1 cellular context compared by ENCODE assay signal in genomic region chr6:105992315-105992961, GRCh38.
TF ChIP-seq lines count a peak whose summit lies in the region.

No MANE protein-coding gene starts in this region.

TF ChIP-seq in HepG2, 621 proteins besides CTCF, POLR2A, EP300 and RAD21 (continued from another document and continues in another):
- TF ChIP-seq, protein P1, sequence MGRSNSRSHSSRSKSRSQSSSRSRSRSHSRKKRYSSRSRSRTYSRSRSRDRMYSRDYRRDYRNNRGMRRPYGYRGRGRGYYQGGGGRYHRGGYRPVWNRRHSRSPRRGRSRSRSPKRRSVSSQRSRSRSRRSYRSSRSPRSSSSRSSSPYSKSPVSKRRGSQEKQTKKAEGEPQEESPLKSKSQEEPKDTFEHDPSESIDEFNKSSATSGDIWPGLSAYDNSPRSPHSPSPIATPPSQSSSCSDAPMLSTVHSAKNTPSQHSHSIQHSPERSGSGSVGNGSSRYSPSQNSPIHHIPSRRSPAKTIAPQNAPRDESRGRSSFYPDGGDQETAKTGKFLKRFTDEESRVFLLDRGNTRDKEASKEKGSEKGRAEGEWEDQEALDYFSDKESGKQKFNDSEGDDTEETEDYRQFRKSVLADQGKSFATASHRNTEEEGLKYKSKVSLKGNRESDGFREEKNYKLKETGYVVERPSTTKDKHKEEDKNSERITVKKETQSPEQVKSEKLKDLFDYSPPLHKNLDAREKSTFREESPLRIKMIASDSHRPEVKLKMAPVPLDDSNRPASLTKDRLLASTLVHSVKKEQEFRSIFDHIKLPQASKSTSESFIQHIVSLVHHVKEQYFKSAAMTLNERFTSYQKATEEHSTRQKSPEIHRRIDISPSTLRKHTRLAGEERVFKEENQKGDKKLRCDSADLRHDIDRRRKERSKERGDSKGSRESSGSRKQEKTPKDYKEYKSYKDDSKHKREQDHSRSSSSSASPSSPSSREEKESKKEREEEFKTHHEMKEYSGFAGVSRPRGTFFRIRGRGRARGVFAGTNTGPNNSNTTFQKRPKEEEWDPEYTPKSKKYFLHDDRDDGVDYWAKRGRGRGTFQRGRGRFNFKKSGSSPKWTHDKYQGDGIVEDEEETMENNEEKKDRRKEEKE (IDR thresholded peaks at IDR 0.05): no peak
- TF ChIP-seq SNAPC2 (CRISPR knock-in tag; IDR thresholded peaks at IDR 0.05): no peak
- TF ChIP-seq, protein P2, sequence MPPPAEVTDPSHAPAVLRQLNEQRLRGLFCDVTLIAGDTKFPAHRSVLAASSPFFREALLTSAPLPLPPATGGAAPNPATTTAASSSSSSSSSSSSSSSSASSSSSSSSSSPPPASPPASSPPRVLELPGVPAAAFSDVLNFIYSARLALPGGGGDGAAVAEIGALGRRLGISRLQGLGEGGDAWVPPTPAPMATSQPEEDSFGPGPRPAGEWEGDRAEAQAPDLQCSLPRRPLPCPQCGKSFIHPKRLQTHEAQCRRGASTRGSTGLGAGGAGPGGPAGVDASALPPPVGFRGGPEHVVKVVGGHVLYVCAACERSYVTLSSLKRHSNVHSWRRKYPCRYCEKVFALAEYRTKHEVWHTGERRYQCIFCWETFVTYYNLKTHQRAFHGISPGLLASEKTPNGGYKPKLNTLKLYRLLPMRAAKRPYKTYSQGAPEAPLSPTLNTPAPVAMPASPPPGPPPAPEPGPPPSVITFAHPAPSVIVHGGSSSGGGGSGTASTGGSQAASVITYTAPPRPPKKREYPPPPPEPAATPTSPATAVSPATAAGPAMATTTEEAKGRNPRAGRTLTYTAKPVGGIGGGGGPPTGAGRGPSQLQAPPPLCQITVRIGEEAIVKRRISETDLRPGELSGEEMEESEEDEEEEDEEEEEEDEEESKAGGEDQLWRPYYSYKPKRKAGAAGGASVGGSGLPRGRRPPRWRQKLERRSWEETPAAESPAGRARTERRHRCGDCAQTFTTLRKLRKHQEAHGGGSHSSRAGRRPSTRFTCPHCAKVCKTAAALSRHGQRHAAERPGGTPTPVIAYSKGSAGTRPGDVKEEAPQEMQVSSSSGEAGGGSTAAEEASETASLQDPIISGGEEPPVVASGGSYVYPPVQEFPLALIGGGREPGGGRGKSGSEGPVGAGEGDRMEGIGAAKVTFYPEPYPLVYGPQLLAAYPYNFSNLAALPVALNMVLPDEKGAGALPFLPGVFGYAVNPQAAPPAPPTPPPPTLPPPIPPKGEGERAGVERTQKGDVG (CRISPR knock-in tag; IDR thresholded peaks at IDR 0.05; ENCODE audit: borderline replicate concordance): peak; percentile 60; the same call in 1 of the 2 replicates
- no peak for TF ChIP-seq POLR2AphosphoS2 (IDR thresholded peaks at IDR 0.05; ENCODE audit: low read depth, low read length)
- TF ChIP-seq ZNF282 (IDR thresholded peaks at IDR 0.05; ENCODE audit: partially characterized antibody): no peak
- TF ChIP-seq, protein P3, sequence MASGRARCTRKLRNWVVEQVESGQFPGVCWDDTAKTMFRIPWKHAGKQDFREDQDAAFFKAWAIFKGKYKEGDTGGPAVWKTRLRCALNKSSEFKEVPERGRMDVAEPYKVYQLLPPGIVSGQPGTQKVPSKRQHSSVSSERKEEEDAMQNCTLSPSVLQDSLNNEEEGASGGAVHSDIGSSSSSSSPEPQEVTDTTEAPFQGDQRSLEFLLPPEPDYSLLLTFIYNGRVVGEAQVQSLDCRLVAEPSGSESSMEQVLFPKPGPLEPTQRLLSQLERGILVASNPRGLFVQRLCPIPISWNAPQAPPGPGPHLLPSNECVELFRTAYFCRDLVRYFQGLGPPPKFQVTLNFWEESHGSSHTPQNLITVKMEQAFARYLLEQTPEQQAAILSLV (CRISPR knock-in tag; IDR thresholded peaks at IDR 0.05; ENCODE audit: borderline replicate concordance): no peak
- TF ChIP-seq ZBTB7A (CRISPR knock-in tag; IDR thresholded peaks at IDR 0.05): 0 out of 2 replicates have a peak, but pooled peaks have one; percentile 31
- no peak for TF ChIP-seq ZKSCAN8 (CRISPR knock-in tag; IDR thresholded peaks at IDR 0.05; ENCODE audit: borderline replicate concordance)
- no peak for TF ChIP-seq YY1 (IDR thresholded peaks at IDR 0.05; ENCODE audit: insufficient read depth, insufficient replicate concordance, low read depth, low read length)
- TF ChIP-seq TBL1XR1 (IDR thresholded peaks at IDR 0.05; ENCODE audit: borderline replicate concordance, low read length, partially characterized antibody): no peak
- TF ChIP-seq, protein P4, sequence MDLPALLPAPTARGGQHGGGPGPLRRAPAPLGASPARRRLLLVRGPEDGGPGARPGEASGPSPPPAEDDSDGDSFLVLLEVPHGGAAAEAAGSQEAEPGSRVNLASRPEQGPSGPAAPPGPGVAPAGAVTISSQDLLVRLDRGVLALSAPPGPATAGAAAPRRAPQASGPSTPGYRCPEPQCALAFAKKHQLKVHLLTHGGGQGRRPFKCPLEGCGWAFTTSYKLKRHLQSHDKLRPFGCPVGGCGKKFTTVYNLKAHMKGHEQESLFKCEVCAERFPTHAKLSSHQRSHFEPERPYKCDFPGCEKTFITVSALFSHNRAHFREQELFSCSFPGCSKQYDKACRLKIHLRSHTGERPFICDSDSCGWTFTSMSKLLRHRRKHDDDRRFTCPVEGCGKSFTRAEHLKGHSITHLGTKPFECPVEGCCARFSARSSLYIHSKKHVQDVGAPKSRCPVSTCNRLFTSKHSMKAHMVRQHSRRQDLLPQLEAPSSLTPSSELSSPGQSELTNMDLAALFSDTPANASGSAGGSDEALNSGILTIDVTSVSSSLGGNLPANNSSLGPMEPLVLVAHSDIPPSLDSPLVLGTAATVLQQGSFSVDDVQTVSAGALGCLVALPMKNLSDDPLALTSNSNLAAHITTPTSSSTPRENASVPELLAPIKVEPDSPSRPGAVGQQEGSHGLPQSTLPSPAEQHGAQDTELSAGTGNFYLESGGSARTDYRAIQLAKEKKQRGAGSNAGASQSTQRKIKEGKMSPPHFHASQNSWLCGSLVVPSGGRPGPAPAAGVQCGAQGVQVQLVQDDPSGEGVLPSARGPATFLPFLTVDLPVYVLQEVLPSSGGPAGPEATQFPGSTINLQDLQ (CRISPR knock-in tag; IDR thresholded peaks at IDR 0.05): no peak
- TF ChIP-seq, protein P5, sequence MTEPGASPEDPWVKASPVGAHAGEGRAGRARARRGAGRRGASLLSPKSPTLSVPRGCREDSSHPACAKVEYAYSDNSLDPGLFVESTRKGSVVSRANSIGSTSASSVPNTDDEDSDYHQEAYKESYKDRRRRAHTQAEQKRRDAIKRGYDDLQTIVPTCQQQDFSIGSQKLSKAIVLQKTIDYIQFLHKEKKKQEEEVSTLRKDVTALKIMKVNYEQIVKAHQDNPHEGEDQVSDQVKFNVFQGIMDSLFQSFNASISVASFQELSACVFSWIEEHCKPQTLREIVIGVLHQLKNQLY (CRISPR knock-in tag; IDR thresholded peaks at IDR 0.05): no peak
- TF ChIP-seq PRMT3 (CRISPR knock-in tag; IDR thresholded peaks at IDR 0.05; ENCODE audit: borderline replicate concordance, low read depth): no peak
- TF ChIP-seq, protein P6, sequence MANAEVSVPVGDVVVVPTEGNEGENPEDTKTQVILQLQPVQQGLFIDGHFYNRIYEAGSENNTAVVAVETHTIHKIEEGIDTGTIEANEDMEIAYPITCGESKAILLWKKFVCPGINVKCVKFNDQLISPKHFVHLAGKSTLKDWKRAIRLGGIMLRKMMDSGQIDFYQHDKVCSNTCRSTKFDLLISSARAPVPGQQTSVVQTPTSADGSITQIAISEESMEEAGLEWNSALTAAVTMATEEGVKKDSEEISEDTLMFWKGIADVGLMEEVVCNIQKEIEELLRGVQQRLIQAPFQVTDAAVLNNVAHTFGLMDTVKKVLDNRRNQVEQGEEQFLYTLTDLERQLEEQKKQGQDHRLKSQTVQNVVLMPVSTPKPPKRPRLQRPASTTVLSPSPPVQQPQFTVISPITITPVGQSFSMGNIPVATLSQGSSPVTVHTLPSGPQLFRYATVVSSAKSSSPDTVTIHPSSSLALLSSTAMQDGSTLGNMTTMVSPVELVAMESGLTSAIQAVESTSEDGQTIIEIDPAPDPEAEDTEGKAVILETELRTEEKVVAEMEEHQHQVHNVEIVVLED (CRISPR knock-in tag; IDR thresholded peaks at IDR 0.05; ENCODE audit: borderline replicate concordance): peak; percentile 67; the same call in 1 of the 2 replicates
- no peak for TF ChIP-seq ZNF790 (CRISPR knock-in tag; IDR thresholded peaks at IDR 0.05; ENCODE audit: borderline replicate concordance)
- TF ChIP-seq HDAC6 (IDR thresholded peaks at IDR 0.05; ENCODE audit: low read depth, low read length): no peak
- TF ChIP-seq PATZ1 (CRISPR knock-in tag; IDR thresholded peaks at IDR 0.05): peak; percentile 13; the same call in 1 of the 2 replicates
- no peak for TF ChIP-seq FOSL1 (CRISPR knock-in tag; IDR thresholded peaks at IDR 0.05; ENCODE audit: borderline replicate concordance)
- TF ChIP-seq NONO (IDR thresholded peaks at IDR 0.05): no peak
- TF ChIP-seq NONO (CRISPR knock-in tag; conservative IDR thresholded peaks at IDR 0.05): no peak
- TF ChIP-seq, protein P7, sequence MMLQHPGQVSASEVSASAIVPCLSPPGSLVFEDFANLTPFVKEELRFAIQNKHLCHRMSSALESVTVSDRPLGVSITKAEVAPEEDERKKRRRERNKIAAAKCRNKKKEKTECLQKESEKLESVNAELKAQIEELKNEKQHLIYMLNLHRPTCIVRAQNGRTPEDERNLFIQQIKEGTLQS (CRISPR knock-in tag; IDR thresholded peaks at IDR 0.05): no peak
- no peak for TF ChIP-seq WIZ (CRISPR knock-in tag; IDR thresholded peaks at IDR 0.05)
- 0 out of 2 replicates have a peak, but pooled peaks have one; percentile 73 for TF ChIP-seq ZNF709 (CRISPR knock-in tag; IDR thresholded peaks at IDR 0.05)
- TF ChIP-seq, protein P8, sequence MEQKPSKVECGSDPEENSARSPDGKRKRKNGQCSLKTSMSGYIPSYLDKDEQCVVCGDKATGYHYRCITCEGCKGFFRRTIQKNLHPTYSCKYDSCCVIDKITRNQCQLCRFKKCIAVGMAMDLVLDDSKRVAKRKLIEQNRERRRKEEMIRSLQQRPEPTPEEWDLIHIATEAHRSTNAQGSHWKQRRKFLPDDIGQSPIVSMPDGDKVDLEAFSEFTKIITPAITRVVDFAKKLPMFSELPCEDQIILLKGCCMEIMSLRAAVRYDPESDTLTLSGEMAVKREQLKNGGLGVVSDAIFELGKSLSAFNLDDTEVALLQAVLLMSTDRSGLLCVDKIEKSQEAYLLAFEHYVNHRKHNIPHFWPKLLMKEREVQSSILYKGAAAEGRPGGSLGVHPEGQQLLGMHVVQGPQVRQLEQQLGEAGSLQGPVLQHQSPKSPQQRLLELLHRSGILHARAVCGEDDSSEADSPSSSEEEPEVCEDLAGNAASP (CRISPR knock-in tag; IDR thresholded peaks at IDR 0.05; ENCODE audit: borderline replicate concordance): no peak
- no peak for TF ChIP-seq SMAD9 (CRISPR knock-in tag; IDR thresholded peaks at IDR 0.05)
- no peak for TF ChIP-seq ZMAT3 (CRISPR knock-in tag; conservative IDR thresholded peaks at IDR 0.05)
- TF ChIP-seq NFKB2 (CRISPR knock-in tag; IDR thresholded peaks at IDR 0.05; ENCODE audit: borderline replicate concordance): no peak; the same call in 1 of the 2 replicates
- no peak for TF ChIP-seq HMGA1 (CRISPR knock-in tag; conservative IDR thresholded peaks at IDR 0.05)
- no peak for TF ChIP-seq STAT6 (CRISPR knock-in tag; IDR thresholded peaks at IDR 0.05; ENCODE audit: borderline replicate concordance)
- TF ChIP-seq ZNF264 (CRISPR knock-in tag; IDR thresholded peaks at IDR 0.05): no peak
- TF ChIP-seq AGO1 (IDR thresholded peaks at IDR 0.05; ENCODE audit: low read depth, low read length, poor library complexity, severe bottlenecking): no peak
- TF ChIP-seq MXD4 (CRISPR knock-in tag; IDR thresholded peaks at IDR 0.05): peak; percentile 33; the same call in 1 of the 2 replicates
